10 cellular contexts compared by ENCODE assay signal in the genomic region with DNA sequence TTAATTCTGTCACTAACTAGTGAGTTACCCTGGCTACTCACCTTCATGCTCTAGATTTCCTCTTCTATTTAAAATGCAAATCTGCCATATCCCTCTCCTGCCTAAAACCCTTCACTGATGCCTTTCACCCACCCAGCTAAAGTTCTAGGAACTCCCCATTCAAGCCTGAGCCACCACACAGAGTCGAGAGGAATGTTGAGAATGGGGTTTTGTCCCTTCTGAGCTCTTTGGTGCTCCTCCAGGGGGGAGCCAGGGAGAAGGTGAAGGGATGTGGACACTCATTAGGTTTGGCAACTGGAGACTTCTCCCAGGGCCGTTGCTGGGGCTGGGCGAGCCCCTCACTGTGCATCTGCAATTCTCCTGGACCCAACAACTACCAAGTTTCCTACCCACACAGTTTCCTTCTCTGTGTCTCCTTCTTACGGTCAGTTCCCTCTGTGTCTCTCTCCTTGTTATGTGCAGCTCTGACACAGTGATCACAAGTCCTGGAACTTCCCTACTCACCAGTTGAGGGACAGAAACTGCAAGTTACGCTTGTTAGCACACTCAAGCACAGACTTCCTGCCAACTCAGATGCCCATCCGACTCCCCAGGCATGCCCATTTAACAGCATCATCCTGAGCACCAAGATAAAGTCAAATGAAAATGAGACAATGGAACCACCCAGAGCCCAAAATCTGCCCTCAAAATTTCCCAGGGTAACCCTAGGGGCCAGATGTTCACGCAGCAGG. TPM values are rescaled to one million over a fixed set of nuclear protein-coding genes. Genes with fewer than 3 reads are reported as not detected.
DNase-seq lines count a peak whose midpoint lies in the region; ATAC-seq, FAIRE-seq and TF ChIP-seq lines count a peak whose summit lies in the region.
"Had no signal": no experiment of that assay in that cellular context is flagged by ENCODE, and none has a peak within 500 bp of the region (broad histone marks: within the 10 kb centered on the region; RNA-seq: fewer than 3 reads in every experiment).

No MANE protein-coding gene starts in this region.

- no peaks in the 10 kb centered on the region for H3K4me1 ChIP-seq in colonic mucosa
- H3K4me1 ChIP-seq: parathyroid adenoma had no signal

- H3K9me3 ChIP-seq in colonic mucosa, result no peaks in the 10 kb centered on the region

- ATAC-seq in GM18868 (IDR thresholded peaks at IDR 0.05; ENCODE audit: unreplicated experiment), result peak; percentile 76
- ATAC-seq in HG02798 (IDR thresholded peaks at IDR 0.05; ENCODE audit: poor library complexity, unreplicated experiment), result peak; percentile 53
- ATAC-seq: Panc1 had no signal

- H3K27me3 ChIP-seq in colonic mucosa, result no peaks in the 10 kb centered on the region

- DNase-seq in colonic mucosa (no peak), cerebellar nuclear complex (lab: John Stamatoyannopoulos, UW) (no peak), RCC 7860 (ENCODE audit: low spot score) (no peak), middle frontal gyrus (ENCODE audit: extremely low spot score, low spot score) (no peak)

- H3K4me3 ChIP-seq in colonic mucosa (no peak overlapping the region), skin epidermis (no peak overlapping the region)

- intact Hi-C loops in colonic mucosa (cut with DNase I), result no loop called here

- no peak for FAIRE-seq in RCC 7860 (lab: Jason Lieb, UNC)

- no peak for TF ChIP-seq CTCF in colonic mucosa (IDR thresholded peaks at IDR 0.05)

- peak overlapping the region; percentile 26 for H3K27ac ChIP-seq in colonic mucosa
- H3K27ac ChIP-seq in skin epidermis, result peak overlapping the region in 13 of 21 experiments; percentile 17 to 84 (median 71)
- H3K27ac ChIP-seq: parathyroid adenoma had no signal

- H3K36me3 ChIP-seq in colonic mucosa, result no peaks in the 10 kb centered on the region

- H3K9ac ChIP-seq in colonic mucosa (ENCODE audit: low read depth in 2 of 2, low read length in 2 of 2), result no peak overlapping the region
- H3K9ac ChIP-seq: parathyroid adenoma had no signal

RNA-seq across cellular contexts. Expression of gene IL10RA, which starts 6.5 kb away (rescaled TPM):
- 1 to 10 TPM; 4.4 to 9.8 TPM for total RNA-seq in colonic mucosa
- total RNA-seq: fibroblast of villous mesenchyme had no signal

RNA-seq across cellular contexts. Expression of gene TMPRSS13, which starts 50.4 kb away (rescaled TPM):
- total RNA-seq in colonic mucosa, result 1 to 10 TPM; 1.5 to 1.6 TPM
- total RNA-seq: fibroblast of villous mesenchyme had no signal
